In the genomic region with DNA sequence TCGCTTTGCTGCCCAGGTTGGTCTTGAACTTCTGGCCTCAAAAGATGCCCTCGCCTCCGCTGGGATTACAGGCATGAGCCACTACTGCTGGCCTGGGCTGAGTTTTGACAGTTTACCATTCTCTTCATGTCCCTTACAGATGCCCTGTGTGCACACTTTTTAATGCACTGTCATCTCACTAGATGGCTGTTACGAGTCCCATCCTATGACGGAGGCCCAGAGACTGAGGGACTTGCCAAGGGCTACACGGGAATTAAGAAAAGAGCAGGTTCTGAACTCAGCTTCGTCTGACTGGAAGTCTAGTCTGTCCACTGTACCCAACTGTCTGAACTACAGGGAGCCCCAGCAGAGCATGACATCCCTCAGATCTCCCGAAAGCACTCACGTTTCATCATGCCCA, we compare ENCODE assay signal across 24 cellular contexts.
"Had no signal": no experiment of that assay in that cellular context is flagged by ENCODE, and none has a peak within 500 bp of the region (broad histone marks: within the 10 kb centered on the region; RNA-seq: fewer than 3 reads in every experiment).

No MANE protein-coding gene starts in this region.

- H3K36me3 ChIP-seq: heart right ventricle, lower lobe of right lung, transverse colon, vagina had no signal

- H3K4me3 Mint-ChIP-seq: activated CD4-positive, alpha-beta T cell treated with anti-CD3 and anti-CD28 coated beads, Interleukin-2, amount 10 ng/mL, durations not matched to agents 7 days and 5 days; activated CD8-positive, alpha-beta memory T cell treated with anti-CD3 and anti-CD28 coated beads, Interleukin-2, amount 10 ng/mL, durations not matched to agents 7 days and 5 days; activated CD8-positive, alpha-beta T cell treated with anti-CD3 and anti-CD28 coated beads for 36 hours; activated naive CD4-positive, alpha-beta T cell treated with anti-CD3 and anti-CD28 coated beads, Interleukin-2, amount 10 ng/mL, durations not matched to agents 7 days and 5 days; stimulated activated naive B cell treated with anti-CD40 and anti-IgM and Interleukin-4, amounts not matched to agents 10 μg/mL and 1 μg/mL and 100 μg/mL, for 72 hours had no signal

- H3K9me3 ChIP-seq: heart right ventricle, lower lobe of right lung, mucosa of descending colon, transverse colon, vagina had no signal

- H3K36me3 Mint-ChIP-seq: activated CD8-positive, alpha-beta memory T cell treated with anti-CD3 and anti-CD28 coated beads, Interleukin-2, amount 10 ng/mL, durations not matched to agents 7 days and 5 days; activated naive CD4-positive, alpha-beta T cell treated with anti-CD3 and anti-CD28 coated beads, Interleukin-2, amount 10 ng/mL, durations not matched to agents 7 days and 5 days; stimulated activated naive B cell treated with anti-CD40 and anti-IgM and Interleukin-4, amounts not matched to agents 10 μg/mL and 1 μg/mL and 100 μg/mL, for 72 hours had no signal

- ATAC-seq: activated CD8-positive, alpha-beta memory T cell treated with anti-CD3 and anti-CD28 coated beads, Interleukin-2, amount 10 ng/mL, durations not matched to agents 7 days and 5 days; activated CD8-positive, alpha-beta T cell treated with anti-CD3 and anti-CD28 coated beads for 36 hours; heart right ventricle; lower lobe of right lung; mucosa of descending colon; right cardiac atrium; stimulated activated naive B cell treated with anti-CD40 and anti-IgM and Interleukin-4, amounts not matched to agents 10 μg/mL and 1 μg/mL and 100 μg/mL, for 72 hours had no signal

- H3K4me1 Mint-ChIP-seq: activated CD4-positive, alpha-beta T cell treated with anti-CD3 and anti-CD28 coated beads, Interleukin-2, amount 10 ng/mL, durations not matched to agents 7 days and 5 days; activated CD8-positive, alpha-beta memory T cell treated with anti-CD3 and anti-CD28 coated beads, Interleukin-2, amount 10 ng/mL, durations not matched to agents 7 days and 5 days; stimulated activated naive B cell treated with anti-CD40 and anti-IgM and Interleukin-4, amounts not matched to agents 10 μg/mL and 1 μg/mL and 100 μg/mL, for 72 hours had no signal

- H3K4me3 ChIP-seq: coronary artery, heart right ventricle, lower lobe of right lung, mucosa of descending colon, transverse colon, vagina had no signal

- H3K79me2 ChIP-seq: parathyroid adenoma had no signal

- H3K4me1 ChIP-seq: lower lobe of right lung had no signal

- H3K9me3 Mint-ChIP-seq: activated CD4-positive, alpha-beta T cell treated with anti-CD3 and anti-CD28 coated beads, Interleukin-2, amount 10 ng/mL, durations not matched to agents 7 days and 5 days; activated CD8-positive, alpha-beta T cell treated with anti-CD3 and anti-CD28 coated beads for 36 hours; activated naive CD4-positive, alpha-beta T cell treated with anti-CD3 and anti-CD28 coated beads, Interleukin-2, amount 10 ng/mL, durations not matched to agents 7 days and 5 days; stimulated activated naive B cell treated with anti-CD40 and anti-IgM and Interleukin-4, amounts not matched to agents 10 μg/mL and 1 μg/mL and 100 μg/mL, for 72 hours had no signal

- H2AFZ ChIP-seq: parathyroid adenoma had no signal

- DNase-seq: activated CD4-positive, alpha-beta T cell treated with anti-CD3 and anti-CD28 coated beads, Interleukin-2, amount 10 ng/mL, durations not matched to agents 7 days and 5 days; activated CD4-positive, CD25-positive, alpha-beta regulatory T cell treated with anti-CD3 and anti-CD28 coated beads, Interleukin-2, amount 50 U/mL, for 72 hours; activated CD8-positive, alpha-beta memory T cell treated with anti-CD3 and anti-CD28 coated beads, Interleukin-2, amount 10 ng/mL, durations not matched to agents 7 days and 5 days; activated CD8-positive, alpha-beta T cell treated with anti-CD3 and anti-CD28 coated beads for 36 hours; activated effector memory CD4-positive, alpha-beta T cell treated with anti-CD3 and anti-CD28 coated beads, Interleukin-2, amount 50 U/mL, for 16 hours; activated naive CD4-positive, alpha-beta T cell treated with anti-CD3 and anti-CD28 coated beads, Interleukin-2, amount 10 ng/mL, durations not matched to agents 7 days and 5 days; activated T-cell treated with anti-CD3 and anti-CD28 coated beads for 4 hours; amygdala; foreskin fibroblast; heart right ventricle; kidney; lower lobe of right lung; mesendoderm; mucosa of descending colon; nucleus accumbens; right cardiac atrium; stimulated activated naive B cell treated with anti-CD40 and anti-IgM and Interleukin-4, amounts not matched to agents 10 μg/mL and 1 μg/mL and 100 μg/mL, for 72 hours; transverse colon had no signal

- H3K27me3 Mint-ChIP-seq: activated CD4-positive, alpha-beta T cell treated with anti-CD3 and anti-CD28 coated beads, Interleukin-2, amount 10 ng/mL, durations not matched to agents 7 days and 5 days; activated CD8-positive, alpha-beta memory T cell treated with anti-CD3 and anti-CD28 coated beads, Interleukin-2, amount 10 ng/mL, durations not matched to agents 7 days and 5 days; activated CD8-positive, alpha-beta T cell treated with anti-CD3 and anti-CD28 coated beads for 36 hours; activated naive CD4-positive, alpha-beta T cell treated with anti-CD3 and anti-CD28 coated beads, Interleukin-2, amount 10 ng/mL, durations not matched to agents 7 days and 5 days; stimulated activated naive B cell treated with anti-CD40 and anti-IgM and Interleukin-4, amounts not matched to agents 10 μg/mL and 1 μg/mL and 100 μg/mL, for 72 hours had no signal

- FAIRE-seq: bronchial epithelial cell, kidney, small intestine had no signal

- H3K9ac ChIP-seq: parathyroid adenoma had no signal

- H3K27ac ChIP-seq: coronary artery, heart right ventricle, lower lobe of right lung, parathyroid adenoma, transverse colon, vagina, VCaP had no signal

- H3K27ac Mint-ChIP-seq: activated CD4-positive, alpha-beta T cell treated with anti-CD3 and anti-CD28 coated beads, Interleukin-2, amount 10 ng/mL, durations not matched to agents 7 days and 5 days; activated CD8-positive, alpha-beta memory T cell treated with anti-CD3 and anti-CD28 coated beads, Interleukin-2, amount 10 ng/mL, durations not matched to agents 7 days and 5 days; activated CD8-positive, alpha-beta T cell treated with anti-CD3 and anti-CD28 coated beads for 36 hours; activated naive CD4-positive, alpha-beta T cell treated with anti-CD3 and anti-CD28 coated beads, Interleukin-2, amount 10 ng/mL, durations not matched to agents 7 days and 5 days; stimulated activated naive B cell treated with anti-CD40 and anti-IgM and Interleukin-4, amounts not matched to agents 10 μg/mL and 1 μg/mL and 100 μg/mL, for 72 hours had no signal

- H3K27me3 ChIP-seq: heart right ventricle, transverse colon, vagina had no signal
